Comparison of ENCODE assay signal across 11 cellular contexts in genomic region chr2:163800889-163801498, GRCh38.
DNase-seq lines count a peak whose midpoint lies in the region; ATAC-seq and TF ChIP-seq lines count a peak whose summit lies in the region.
"Had no signal": no experiment of that assay in that cellular context is flagged by ENCODE, and none has a peak within 500 bp of the region (broad histone marks: within the 10 kb centered on the region; RNA-seq: fewer than 3 reads in every experiment).

No MANE protein-coding gene starts in this region.

- peak overlapping the region; percentile 9 for H3K27ac ChIP-seq in muscle layer of duodenum (ENCODE audit: low read length)

- TF ChIP-seq CTCF in astrocyte of the spinal cord (IDR thresholded peaks at IDR 0.05; ENCODE audit: low read depth, low read length) (no peak), GM10248 (IDR thresholded peaks at IDR 0.05; ENCODE audit: control extremely low read depth, extremely low read depth, low read depth, missing control alignments) (no peak)

- CTCF ChIA-PET in GM10248 (lab: Yijun Ruan, JAX), result interaction anchor here (1.3 kb wide), 1 partner anchor 14 kb away, joined by 4 read pairs; no protein-coding TSS in a partner anchor

- in situ Hi-C loops in astrocyte of the spinal cord (cut with HindIII; ENCODE audit: low sequenced_read_pairs), result no loop called here

- POLR2A ChIA-PET in GM10248 (lab: Yijun Ruan, JAX), result no interaction called here

- peak; percentile 51 for DNase-seq in AG20443 (ENCODE audit: low spot score)
- peak; percentile 3 for DNase-seq in LoVo (ENCODE audit: low spot score)
- DNase-seq in astrocyte of the spinal cord (ENCODE audit: low read depth, low spot score), result peak; percentile 66
- no peak for DNase-seq in GM10248 (ENCODE audit: extremely low spot score)
- DNase-seq: activated naive CD4-positive, alpha-beta T cell treated with Interleukin-2 at 50 U/mL for 16 hours; naive thymus-derived CD8-positive, alpha-beta T cell; NCI-H2171 treated with DMSO at 0.1 percent for 48 hours had no signal

- no peak overlapping the region for H3K4me3 ChIP-seq in astrocyte of the spinal cord (ENCODE audit: low read depth, low read length)
- no peak overlapping the region for H3K4me3 ChIP-seq in muscle layer of duodenum (ENCODE audit: low read depth in 1 of 2, low read length in 2 of 2)

- no peaks in the 10 kb centered on the region for H3K36me3 ChIP-seq in muscle layer of duodenum (ENCODE audit: control insufficient read depth in 1 of 2, insufficient read depth in 2 of 2, low read length in 2 of 2)

- ATAC-seq in HG02642 (IDR thresholded peaks at IDR 0.05; ENCODE audit: poor library complexity, unreplicated experiment) (no peak), HG03457 (IDR thresholded peaks at IDR 0.05; ENCODE audit: unreplicated experiment) (no peak), GM19351 (IDR thresholded peaks at IDR 0.05; ENCODE audit: unreplicated experiment) (no peak)
- ATAC-seq: naive thymus-derived CD8-positive, alpha-beta T cell had no signal

- H3K4me1 ChIP-seq in muscle layer of duodenum (ENCODE audit: control insufficient read depth in 1 of 2, insufficient read depth in 2 of 2, low read length in 2 of 2), result peaks cover 0 to 9% of the 10 kb centered on the region in 2 donors

- H3K27me3 ChIP-seq in muscle layer of duodenum (ENCODE audit: low read depth, low read length), result no peaks in the 10 kb centered on the region

- no peaks in the 10 kb centered on the region for H3K9me3 ChIP-seq in muscle layer of duodenum (ENCODE audit: control insufficient read depth in 1 of 2, low read length in 2 of 2)
